8 cellular contexts compared by ENCODE assay signal in the genomic region with DNA sequence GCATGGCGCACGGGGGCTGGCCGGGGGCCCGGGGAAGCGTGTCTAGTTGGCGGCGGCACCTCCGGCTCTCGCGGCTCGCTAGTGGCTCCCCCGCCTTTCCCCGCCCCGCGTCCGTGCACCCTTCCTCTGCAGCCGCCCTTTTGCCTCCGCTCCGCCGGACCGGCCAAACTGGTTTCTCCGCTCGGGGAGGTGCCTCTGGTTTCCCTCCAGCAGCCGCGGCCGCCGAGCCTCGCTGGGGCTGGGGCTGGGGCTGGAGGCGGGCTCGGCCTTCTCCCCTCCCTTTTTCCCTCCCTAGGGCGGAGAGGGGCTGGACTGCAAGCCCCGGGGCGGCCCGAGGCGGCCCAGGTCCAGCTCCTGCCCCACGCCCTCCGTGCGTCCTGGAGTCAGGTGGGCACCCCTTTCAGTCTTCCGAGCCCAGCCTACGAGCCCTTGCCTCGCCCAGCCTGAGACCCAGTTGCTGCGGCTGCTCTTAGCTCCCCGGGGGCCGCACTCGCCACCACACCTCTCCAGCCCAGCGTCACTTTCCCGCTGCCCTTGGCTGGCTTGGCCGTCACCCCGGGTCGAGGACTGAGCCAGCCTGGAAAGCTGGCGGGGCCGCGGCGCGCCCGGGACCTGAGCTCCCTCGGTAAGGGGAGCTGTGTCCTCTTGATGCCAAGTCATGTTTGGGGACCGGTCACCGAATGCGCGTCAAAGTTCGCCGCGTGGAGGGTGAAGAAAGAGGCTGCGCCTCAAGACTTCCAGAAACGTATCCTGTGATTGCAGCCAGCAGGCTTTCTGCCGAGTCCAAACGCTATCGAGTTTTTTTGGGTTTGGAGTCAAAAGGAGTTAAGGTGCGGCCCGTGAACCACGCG. TPM values are rescaled to one million over a fixed set of nuclear protein-coding genes. Genes with fewer than 3 reads are reported as not detected.
DNase-seq lines count a peak whose midpoint lies in the region; ATAC-seq and FAIRE-seq lines count a peak whose summit lies in the region.

Gene ATP8B1 (minus strand): TSS at position 197 of the 851 bp plus-strand sequence. CDS start 71,508 bp downstream, outside the sequence.

- no peak for FAIRE-seq in urothelium cell line (lab: Jason Lieb, UNC)

- ATAC-seq in GM18511 (IDR thresholded peaks at IDR 0.05; ENCODE audit: unreplicated experiment) = peak; percentile 69

- DNase-seq in A172 (ENCODE audit: low spot score) = peak; percentile 40
- DNase-seq in HuH-7 (ENCODE audit: low spot score) = peak; percentile 77
- peak; percentile 20 to 21 for DNase-seq in activated T-cell treated with anti-CD3 and anti-CD28 coated beads, Interleukin-2, amount 50 U/mL, for 48 hours
- peak; percentile 89 for DNase-seq in glomerular visceral epithelial cell (ENCODE audit: extremely low spot score)
- DNase-seq in occipital lobe (lab: John Stamatoyannopoulos, UW) = peak; percentile 26
- DNase-seq in AML-193 (lab: John Stamatoyannopoulos, UW) = no peak
- no peak for DNase-seq in urothelium cell line (ENCODE audit: low spot score)

RNA-seq across cellular contexts. Expression of gene ATP8B1, which starts in this region (rescaled TPM):
- total RNA-seq in A172 (2014; rRNA removed; shearing (Covaris generic)) = 38.2 and 38.8 TPM in 2 replicates
- total RNA-seq in occipital lobe = 2.5 TPM

Comparison
In these comparisons a context has a peak if more than half of its experiments do, and no peak if none do; other contexts are left out.
1. RNA of gene ATP8B1 (total RNA-seq): 38.2 to 38.8 TPM in A172; 2.5 TPM in occipital lobe (single experiment); every median in the first group is over 10 times any median in the second.
2. DNase-seq: peak in A172 (single experiment), HuH-7 (single experiment), activated T-cell treated with anti-CD3 and anti-CD28 coated beads, Interleukin-2, amount 50 U/mL, for 48 hours (2 of 2), glomerular visceral epithelial cell (single experiment) and occipital lobe (single experiment); none in AML-193 (0 of 2) and urothelium cell line (single experiment).